12 cellular contexts compared by ENCODE assay signal in genomic region chr5:52837068-52837467, GRCh38. TPM values are rescaled to one million over a fixed set of nuclear protein-coding genes. Genes with fewer than 3 reads are reported as not detected.
DNase-seq lines count a peak whose midpoint lies in the region; ATAC-seq and TF ChIP-seq lines count a peak whose summit lies in the region.
"Had no signal": no experiment of that assay in that cellular context is flagged by ENCODE, and none has a peak within 500 bp of the region (broad histone marks: within the 10 kb centered on the region; RNA-seq: fewer than 3 reads in every experiment).

No MANE protein-coding gene starts in this region.

- ATAC-seq in activated T-helper 17 cell treated with anti-CD3 and anti-CD28 coated beads, Interleukin-2, amount 50 U/mL, for 72 hours (replicated peaks) = no peak
- no peak for ATAC-seq in SK-N-SH treated with all-trans-retinoic acid at 6 μM for 48 hours
- ATAC-seq: activated CD8-positive, alpha-beta T cell treated with anti-CD3 and anti-CD28 coated beads for 36 hours had no signal

- H3K27me3 ChIP-seq in breast epithelium (no peaks in the 10 kb centered on the region), mammary epithelial cell (ENCODE audit: insufficient read depth, low read length) (no peaks in the 10 kb centered on the region)

- no TSS peak for BruUV-seq in mammary epithelial cell (replicated peaks; lab: Mats Ljungman, UMichigan)

- no peaks in the 10 kb centered on the region for H3K27me3 Mint-ChIP-seq in nephron (ENCODE audit: low read depth)
- H3K27me3 Mint-ChIP-seq in activated T-helper 17 cell treated with anti-CD3 and anti-CD28 coated beads, Interleukin-2, amount 50 U/mL, for 72 hours = no peaks in the 10 kb centered on the region
- no peaks in the 10 kb centered on the region for H3K27me3 Mint-ChIP-seq in nephron progenitor cell (ENCODE audit: low read depth, poor library complexity)
- H3K27me3 Mint-ChIP-seq: activated CD8-positive, alpha-beta T cell treated with anti-CD3 and anti-CD28 coated beads for 36 hours had no signal

- peak overlapping the region; percentile 75 to 82 (median 80) for H3K27ac Mint-ChIP-seq in nephron
- no peak overlapping the region for H3K27ac Mint-ChIP-seq in activated T-helper 17 cell treated with anti-CD3 and anti-CD28 coated beads, Interleukin-2, amount 50 U/mL, for 72 hours
- H3K27ac Mint-ChIP-seq in nephron progenitor cell = no peak overlapping the region
- H3K27ac Mint-ChIP-seq: activated CD8-positive, alpha-beta T cell treated with anti-CD3 and anti-CD28 coated beads for 36 hours had no signal

- no peak for TF ChIP-seq POLR2A in breast epithelium (IDR thresholded peaks at IDR 0.05)

- H3K4me3 Mint-ChIP-seq in nephron (no peak overlapping the region), nephron progenitor cell (no peak overlapping the region)
- H3K4me3 Mint-ChIP-seq in activated T-helper 17 cell treated with anti-CD3 and anti-CD28 coated beads, Interleukin-2, amount 50 U/mL, for 72 hours = no peak overlapping the region
- H3K4me3 Mint-ChIP-seq: activated CD8-positive, alpha-beta T cell treated with anti-CD3 and anti-CD28 coated beads for 36 hours had no signal

- no peaks in the 10 kb centered on the region for H4K20me1 ChIP-seq in mammary epithelial cell (ENCODE audit: insufficient read depth, low read length)

- H3K36me3 ChIP-seq in breast epithelium (no peaks in the 10 kb centered on the region), mammary epithelial cell (ENCODE audit: insufficient read depth, low read length) (no peaks in the 10 kb centered on the region), urinary bladder (ENCODE audit: insufficient read depth) (no peaks in the 10 kb centered on the region)

- DNase-seq in breast epithelium (ENCODE audit: low spot score in 2 of 2) = no peak
- no peak for DNase-seq in mammary epithelial cell
- DNase-seq in fibroblast of mammary gland (ENCODE audit: low read depth) = peak; percentile 52
- no peak for DNase-seq in nephron progenitor cell
- DNase-seq: activated CD8-positive, alpha-beta T cell treated with anti-CD3 and anti-CD28 coated beads for 36 hours; amniotic stem cell; DND-41 had no signal

- dilution Hi-C loops in mammary epithelial cell (cut with HindIII; ENCODE audit: low sequenced_read_pairs) = no loop called here

- H3K36me3 Mint-ChIP-seq in nephron (ENCODE audit: low read depth) (no peaks in the 10 kb centered on the region), nephron progenitor cell (ENCODE audit: low read depth) (no peaks in the 10 kb centered on the region)
- no peaks in the 10 kb centered on the region for H3K36me3 Mint-ChIP-seq in activated T-helper 17 cell treated with anti-CD3 and anti-CD28 coated beads, Interleukin-2, amount 50 U/mL, for 72 hours (ENCODE audit: low read depth)

- no peak overlapping the region for H3K9ac ChIP-seq in mammary epithelial cell (ENCODE audit: insufficient read depth, low read length)

- H3K4me3 ChIP-seq in breast epithelium = peak overlapping the region in 1 of 3 donors; percentile 7
- H3K4me3 ChIP-seq in mammary epithelial cell (replicated peaks in 1 of 3; ENCODE audit: insufficient read depth in 1 of 3, low read depth in 2 of 3, low read length in 3 of 3) = no peak overlapping the region
- no peak overlapping the region for H3K4me3 ChIP-seq in fibroblast of mammary gland (ENCODE audit: control insufficient read depth, low read depth, low read length)
- H3K4me3 ChIP-seq in urinary bladder (ENCODE audit: low read depth, low read length) = no peak overlapping the region

- CTCF ChIA-PET in mammary epithelial cell (lab: Charles Lee; ENCODE audit: low non-redundant PET) = no interaction called here

- no peak overlapping the region for H2AFZ ChIP-seq in mammary epithelial cell (ENCODE audit: low read depth, low read length)

- H3K27ac ChIP-seq in breast epithelium = peak overlapping the region; percentile 0 to 77
- H3K27ac ChIP-seq in mammary epithelial cell (ENCODE audit: insufficient read depth, low read depth, low read length) = no peak overlapping the region
- H3K27ac ChIP-seq in urinary bladder (ENCODE audit: low read depth) = peak overlapping the region; percentile 5
- H3K27ac ChIP-seq: RWPE1 had no signal

- no peaks in the 10 kb centered on the region for H3K9me3 Mint-ChIP-seq in nephron
- peaks cover 8% of the 10 kb centered on the region for H3K9me3 Mint-ChIP-seq in activated T-helper 17 cell treated with anti-CD3 and anti-CD28 coated beads, Interleukin-2, amount 50 U/mL, for 72 hours
- H3K9me3 Mint-ChIP-seq in nephron progenitor cell = no peaks in the 10 kb centered on the region
- H3K9me3 Mint-ChIP-seq: activated CD8-positive, alpha-beta T cell treated with anti-CD3 and anti-CD28 coated beads for 36 hours had no signal

- TF ChIP-seq CTCF in breast epithelium (IDR thresholded peaks at IDR 0.05) (no peak), mammary epithelial cell (conservative IDR thresholded peaks at IDR 0.05 in 1 of 2, IDR thresholded peaks at IDR 0.05 in 1 of 2; ENCODE audit: extremely low read depth in 1 of 2, insufficient read depth in 1 of 2, low read depth in 1 of 2, low read length in 2 of 2) (no peak), fibroblast of mammary gland (conservative IDR thresholded peaks at IDR 0.05; ENCODE audit: control insufficient read depth, insufficient read depth, low read depth, low read length) (no peak), nephron (IDR thresholded peaks at IDR 0.05; ENCODE audit: unreplicated experiment in 3 of 3) (no peak), nephron progenitor cell (IDR thresholded peaks at IDR 0.05) (no peak)

- no peaks in the 10 kb centered on the region for H3K79me2 ChIP-seq in mammary epithelial cell (ENCODE audit: insufficient read depth, low read length)

- H3K4me2 ChIP-seq in mammary epithelial cell (ENCODE audit: insufficient read depth, low read depth, low read length) = no peak overlapping the region

- H3K9me3 ChIP-seq in breast epithelium (no peaks in the 10 kb centered on the region), mammary epithelial cell (replicated peaks; ENCODE audit: insufficient read depth, low read length) (no peaks in the 10 kb centered on the region)

- H3K4me1 ChIP-seq in breast epithelium (no peaks in the 10 kb centered on the region), mammary epithelial cell (ENCODE audit: insufficient read depth, low read length) (no peaks in the 10 kb centered on the region), urinary bladder (ENCODE audit: insufficient read depth) (peaks cover 2% of the 10 kb centered on the region)

- intact Hi-C loops in breast epithelium (cut with DNase I; ENCODE audit: low total_unique reads) (no loop called here), mammary epithelial cell (cut with micrococcal nuclease) (no loop called here)

- in situ Hi-C loops in mammary epithelial cell (cut with MboI; ENCODE audit: low sequenced_read_pairs in 2 of 2) = no loop called here

- H3K4me1 Mint-ChIP-seq in nephron (peaks cover 33% of the 10 kb centered on the region), nephron progenitor cell (peaks cover 10% of the 10 kb centered on the region)
- no peaks in the 10 kb centered on the region for H3K4me1 Mint-ChIP-seq in activated T-helper 17 cell treated with anti-CD3 and anti-CD28 coated beads, Interleukin-2, amount 50 U/mL, for 72 hours

- WGBS in mammary epithelial cell (ENCODE audit: low coverage, missing lambda C conversion rate) = 80% methylated on average over 7 of the region's 7 CpGs
- 53% methylated on average over 7 of the region's 7 CpGs for WGBS in urinary bladder

TF ChIP-seq in SK-N-SH treated with all-trans-retinoic acid at 6 μM for 48 hours, 23 proteins besides CTCF, POLR2A, EP300 and RAD21 (continues in another document):
- TF ChIP-seq ZNF70 (CRISPR knock-in tag; IDR thresholded peaks at IDR 0.05) = no peak
- TF ChIP-seq CSRNP3 (CRISPR knock-in tag; IDR thresholded peaks at IDR 0.05) = no peak
- no peak for TF ChIP-seq PPARA (CRISPR knock-in tag; IDR thresholded peaks at IDR 0.05; ENCODE audit: borderline replicate concordance)
- no peak for TF ChIP-seq ZC3H10 (CRISPR knock-in tag; IDR thresholded peaks at IDR 0.05)
- TF ChIP-seq ZNF8 (CRISPR knock-in tag; IDR thresholded peaks at IDR 0.05) = no peak
- no peak for TF ChIP-seq RARB (CRISPR knock-in tag; IDR thresholded peaks at IDR 0.05)
- TF ChIP-seq TOX (CRISPR knock-in tag; IDR thresholded peaks at IDR 0.05; ENCODE audit: borderline replicate concordance) = no peak
- no peak for TF ChIP-seq SNAI2 (CRISPR knock-in tag; IDR thresholded peaks at IDR 0.05)
- no peak for TF ChIP-seq ZFP30 (CRISPR knock-in tag; IDR thresholded peaks at IDR 0.05)
- no peak for TF ChIP-seq ISL1 (CRISPR knock-in tag; IDR thresholded peaks at IDR 0.05)

RNA-seq across cellular contexts. Expression of gene ITGA1, which starts 49.4 kb away (rescaled TPM):
- total RNA-seq in breast epithelium (10 to 100 TPM; 26.2 to 49.2 (median 36.6) TPM), mammary epithelial cell (10 to 100 TPM in 1 of 2 donors, 1 to 10 TPM in 1; 2.7 to 14.6 TPM), urinary bladder (303 TPM)
- polyA plus RNA-seq in mammary epithelial cell (3.9 TPM), urinary bladder (53.9 TPM)
- 3.5 TPM for polyA minus RNA-seq in mammary epithelial cell
- 10 to 100 TPM in 1 of 2 donors, 1 to 10 TPM in 1; 3.1 to 14.9 TPM for total RNA-seq in activated T-helper 17 cell treated with anti-CD3 and anti-CD28 coated beads, Interleukin-2, amount 50 U/mL, for 72 hours

RNA-seq across cellular contexts. Expression of gene PELO, which starts 49.4 kb away (rescaled TPM):
- 10 to 100 TPM; 11.7 to 16.7 (median 12.1) TPM for total RNA-seq in breast epithelium
- total RNA-seq in mammary epithelial cell = 10 to 100 TPM; 20.5 to 24.4 TPM
- 21.1 TPM for polyA plus RNA-seq in mammary epithelial cell
- 25.4 TPM for polyA minus RNA-seq in mammary epithelial cell
- total RNA-seq in urinary bladder = 58.7 TPM
- 38.0 TPM for polyA plus RNA-seq in urinary bladder
- 10 to 100 TPM; 22.9 to 35.0 TPM for total RNA-seq in activated T-helper 17 cell treated with anti-CD3 and anti-CD28 coated beads, Interleukin-2, amount 50 U/mL, for 72 hours

Comparison
In these comparisons a context has a peak if more than half of its experiments do, and no peak if none do; other contexts are left out.
1. H3K27ac Mint-ChIP-seq: peak in nephron (3 of 3); none in activated T-helper 17 cell treated with anti-CD3 and anti-CD28 coated beads, Interleukin-2, amount 50 U/mL, for 72 hours (single experiment) and nephron progenitor cell (single experiment).